ENCODE assay signal across 8 cellular contexts in the genomic region with DNA sequence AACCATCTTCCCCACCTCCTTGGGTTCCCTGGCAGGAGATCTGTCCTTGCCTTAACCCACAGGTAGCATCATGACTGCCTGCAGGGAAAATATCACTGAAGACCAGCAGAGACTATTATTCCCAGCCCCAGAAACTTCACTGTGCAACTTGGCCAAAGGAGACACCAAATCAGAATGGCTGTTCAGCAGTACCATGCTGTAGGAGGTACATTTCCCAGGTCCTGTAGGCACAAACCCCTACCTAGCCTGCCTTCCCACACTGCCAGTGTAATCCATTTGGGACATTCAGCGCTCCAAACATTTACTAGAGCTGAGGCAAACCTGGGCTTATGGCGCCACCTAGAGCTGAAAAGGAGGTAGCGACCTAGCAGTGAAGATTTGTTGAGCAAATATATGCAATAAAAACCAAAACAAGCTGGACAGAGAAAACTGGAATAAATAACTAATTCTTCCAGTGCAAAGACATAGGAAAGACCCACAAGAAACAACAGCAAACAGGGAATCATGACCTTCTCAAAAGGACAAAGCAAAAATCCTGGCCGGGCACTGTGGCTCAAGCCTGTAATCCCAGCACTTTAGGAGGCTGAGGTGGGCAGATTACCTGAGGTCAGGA.
DNase-seq lines count a peak whose midpoint lies in the region; ATAC-seq and TF ChIP-seq lines count a peak whose summit lies in the region.

No MANE protein-coding gene starts in this region.

- H3K4me3 ChIP-seq in GM06990 (replicated peaks; ENCODE audit: low read depth, low read length) = no peak overlapping the region
- H3K4me3 ChIP-seq in HFF-Myc (replicated peaks; ENCODE audit: low read depth, low read length) = no peak overlapping the region

- H3K36me3 ChIP-seq in GM06990 (ENCODE audit: control insufficient read depth, insufficient read depth, low read length) = no peaks in the 10 kb centered on the region; the same call in none of the 2 replicates

- DNase-seq in GM06990 (ENCODE audit: extremely low read depth, insufficient read length) (no peak), HFF-Myc (ENCODE audit: extremely low read depth, low read depth) (peak; percentile 43), NCI-H526 (lab: John Stamatoyannopoulos, UW) (peak; percentile 10 to 59), activated T-cell treated with anti-CD3 and anti-CD28 coated beads for 4 hours (peak; percentile 22), fibroblast of the conjunctiva (ENCODE audit: low read depth) (peak; percentile 49), pons (ENCODE audit: low spot score) (peak; percentile 20), epidermal melanocyte (ENCODE audit: insufficient read length, low spot score) (no peak)

- ATAC-seq in GM21528 (IDR thresholded peaks at IDR 0.05; ENCODE audit: low FRiP score, unreplicated experiment) = no peak

- no peaks in the 10 kb centered on the region for H3K27me3 ChIP-seq in GM06990 (replicated peaks; ENCODE audit: control insufficient read depth, insufficient read depth, low read length)

- TF ChIP-seq CTCF in GM06990 (IDR thresholded peaks at IDR 0.05; ENCODE audit: insufficient read depth, low read length, poor library complexity, severe bottlenecking) (peak; percentile 67), HFF-Myc (IDR thresholded peaks at IDR 0.05; ENCODE audit: low read depth, low read length, missing control alignments) (peak; percentile 83)

Comparison
In these comparisons a context has a peak if more than half of its experiments do, and no peak if none do; other contexts are left out.
1. DNase-seq: peak in HFF-Myc (single experiment), NCI-H526 (2 of 2), activated T-cell treated with anti-CD3 and anti-CD28 coated beads for 4 hours (single experiment), fibroblast of the conjunctiva (single experiment) and pons (single experiment); none in GM06990 (single experiment) and epidermal melanocyte (single experiment).